8 cellular contexts compared by ENCODE assay signal in the genomic region with DNA sequence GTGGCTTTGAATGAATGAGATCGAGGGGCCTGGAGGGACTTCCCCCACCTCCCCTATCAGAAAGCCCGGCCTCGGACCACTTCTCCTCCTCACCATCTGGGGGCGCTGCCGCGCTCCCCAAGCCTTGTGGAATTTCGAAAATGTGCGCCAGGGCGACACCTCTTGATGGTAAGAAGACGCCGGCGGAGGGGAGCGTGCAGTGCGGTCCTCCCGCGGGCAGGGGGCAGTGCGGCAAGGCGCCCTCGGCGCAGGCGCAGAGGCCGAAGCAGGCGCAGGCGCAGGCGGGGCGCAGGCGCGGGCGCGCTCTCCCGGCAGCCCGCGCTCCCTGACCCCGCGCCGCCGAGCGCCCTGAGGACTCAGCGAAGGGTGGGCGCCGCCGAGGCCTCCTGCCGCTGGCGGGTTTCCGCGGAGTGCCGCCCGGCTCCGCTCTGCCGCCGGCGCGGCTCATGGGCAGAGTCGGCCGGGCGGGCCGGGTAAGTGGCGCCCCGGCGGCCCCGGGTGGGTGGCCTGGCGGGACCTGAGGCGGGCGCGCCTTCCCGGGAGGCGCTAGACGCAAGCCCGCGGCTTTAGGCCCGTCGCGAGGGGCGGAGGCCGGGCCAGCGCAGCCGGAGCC. TPM values are rescaled to one million over a fixed set of nuclear protein-coding genes. Genes with fewer than 3 reads are reported as not detected.
DNase-seq lines count a peak whose midpoint lies in the region; ATAC-seq and TF ChIP-seq lines count a peak whose summit lies in the region.

TSS of gene RBM17 (plus strand) at position 314 of the 613 bp plus-strand sequence. CDS start 8,032 bp downstream, outside the sequence.

- peaks cover 2% of the 10 kb centered on the region for H3K36me3 Mint-ChIP-seq in T-helper 17 cell (ENCODE audit: low read depth)

- H3K27ac ChIP-seq in angular gyrus (ENCODE audit: low read depth, low read length) (peak within 1 kb of the TSS; percentile 55), uterus (peak within 1 kb of the TSS; percentile 84 to 89)

- H3K27me3 ChIP-seq in uterus: no peaks in the 10 kb centered on the region

- H3K9me3 ChIP-seq in T-helper 17 cell (ENCODE audit: control insufficient read depth, low read length, poor library complexity, severe bottlenecking) (no peaks in the 10 kb centered on the region), uterus (no peaks in the 10 kb centered on the region)

- no peaks in the 10 kb centered on the region for H3K36me3 ChIP-seq in uterus

- no peaks in the 10 kb centered on the region for H3K27me3 Mint-ChIP-seq in T-helper 17 cell

- peak; percentile 94 for DNase-seq in NCI-H146 treated with DMSO at 0.1 percent for 48 hours (lab: John Stamatoyannopoulos, UW; ENCODE audit: unreplicated experiment)
- peak; percentile 89 to 99 (median 97) for DNase-seq in T-helper 17 cell
- peak; percentile 97 for DNase-seq in left ventricle myocardium superior
- peak; percentile 90 for DNase-seq in pulmonary artery endothelial cell (ENCODE audit: low read depth, low spot score)
- DNase-seq in uterus: peak; percentile 97 to 98

- H3K4me1 ChIP-seq in uterus: peaks cover 5 to 7% of the 10 kb centered on the region in 2 donors

- H3K27ac Mint-ChIP-seq in T-helper 17 cell: peak within 1 kb of the TSS; percentile 97

- peak within 1 kb of the TSS; percentile 62 to 90 for H3K4me3 ChIP-seq in uterus

- peaks cover 50% of the 10 kb centered on the region for H3K4me1 Mint-ChIP-seq in T-helper 17 cell

- TF ChIP-seq POLR2A in GM15510 (IDR thresholded peaks at IDR 0.05; ENCODE audit: borderline replicate concordance, extremely low read depth, insufficient read length): peak; percentile 89
- TF ChIP-seq POLR2A in uterus (IDR thresholded peaks at IDR 0.05): peak; percentile 57 to 85

- peak within 1 kb of the TSS; percentile 98 for H3K4me3 Mint-ChIP-seq in T-helper 17 cell

- intact Hi-C loops in left ventricle myocardium superior (cut with micrococcal nuclease) (no loop called here), uterus (cut with DNase I; ENCODE audit: low total_unique reads) (no loop called here)

- peak; percentile 100 for TF ChIP-seq CTCF in uterus (IDR thresholded peaks at IDR 0.05)

- ATAC-seq in HG02884 (IDR thresholded peaks at IDR 0.05; ENCODE audit: unreplicated experiment) (peak; percentile 69), T-helper 17 cell (peak; percentile 85), left ventricle myocardium superior (peak; percentile 95)

RNA-seq across cellular contexts. Expression of gene RBM17, which starts in this region (rescaled TPM):
- 100 to 1,000 TPM; 133 to 146 TPM for total RNA-seq in T-helper 17 cell
- total RNA-seq in left ventricle myocardium superior: 72.1 TPM
- total RNA-seq in pulmonary artery endothelial cell: 69.5 and 94.6 TPM in 2 replicates
- total RNA-seq in uterus: 100 to 1,000 TPM in 3 of 4 donors, 10 to 100 TPM in 1; 64.4 to 163 (median 146) TPM

Comparison
In these comparisons a context has a peak if more than half of its experiments do, and no peak if none do; other contexts are left out.
1. Peak in every context shown above with its lines: DNase-seq, ATAC-seq, H3K4me3 ChIP-seq and H3K27ac ChIP-seq.